In the genomic region with DNA sequence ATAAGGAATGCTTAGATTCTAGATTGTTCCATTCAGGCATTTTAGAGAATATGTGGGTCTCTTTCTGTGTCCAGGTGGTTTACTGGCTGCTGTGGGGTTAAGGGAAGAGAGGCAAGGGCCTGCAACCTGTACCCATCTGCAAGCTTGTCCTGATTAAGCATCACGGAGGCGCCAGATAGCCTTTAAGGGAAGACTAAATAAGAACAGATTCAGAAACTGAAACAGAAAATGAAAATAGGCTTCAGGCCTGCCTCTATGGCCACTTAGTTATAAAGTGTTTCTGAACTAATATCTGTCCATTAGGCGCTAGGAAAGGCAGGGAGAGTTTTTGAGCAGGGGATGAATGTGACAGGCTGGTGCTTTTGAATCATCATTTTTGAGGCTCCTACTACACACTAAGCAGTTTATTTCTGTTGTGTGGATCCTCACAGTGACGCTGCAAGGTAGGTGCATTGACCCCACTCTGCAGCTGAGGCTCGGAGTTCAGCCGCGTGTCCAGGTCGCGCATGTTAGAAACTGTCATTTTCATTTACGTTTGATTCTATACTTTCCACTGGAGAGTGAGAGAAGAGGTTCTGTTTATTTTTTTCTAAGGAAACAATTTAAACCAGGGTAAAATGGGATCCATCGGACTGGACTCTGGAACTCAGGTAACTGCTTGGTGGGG, we compare ENCODE assay signal across 1 cellular context.
TF ChIP-seq lines count a peak whose summit lies in the region.

No MANE protein-coding gene starts in this region.

TF ChIP-seq in GM12878, 131 proteins besides CTCF, POLR2A, EP300 and RAD21:
- no peak for TF ChIP-seq ZNF592 (IDR thresholded peaks at IDR 0.05)
- no peak for TF ChIP-seq TBL1XR1 (IDR thresholded peaks at IDR 0.05; ENCODE audit: low read depth, low read length)
- no peak for TF ChIP-seq ATF3 (IDR thresholded peaks at IDR 0.05; ENCODE audit: borderline replicate concordance, extremely low read depth, low read depth, low read length)
- TF ChIP-seq FOXK2 (IDR thresholded peaks at IDR 0.05) = no peak
- TF ChIP-seq TAF1 (IDR thresholded peaks at IDR 0.05; ENCODE audit: borderline replicate concordance, low read depth, low read length) = no peak
- no peak for TF ChIP-seq TARDBP (IDR thresholded peaks at IDR 0.05; ENCODE audit: borderline replicate concordance)
- TF ChIP-seq HDAC2 (IDR thresholded peaks at IDR 0.05) = no peak
TF ChIP-seq in GM12878: peak in this region for 0.
